9 cellular contexts compared by ENCODE assay signal in genomic region chr5:170503970-170504525, GRCh38. TPM values are rescaled to one million over a fixed set of nuclear protein-coding genes. Genes with fewer than 3 reads are reported as not detected.
DNase-seq lines count a peak whose midpoint lies in the region; ATAC-seq and TF ChIP-seq lines count a peak whose summit lies in the region.
"Had no signal": no experiment of that assay in that cellular context is flagged by ENCODE, and none has a peak within 500 bp of the region (broad histone marks: within the 10 kb centered on the region; RNA-seq: fewer than 3 reads in every experiment).

KCNIP1 (plus strand) TSS chr5:170504020.

- H3K18ac ChIP-seq in mesenchymal stem cell (ENCODE audit: low read depth in 1 of 2, low read length in 2 of 2) = peak within 1 kb of the TSS in 1 of 2 experiments; percentile 49

- H3K23ac ChIP-seq in mesenchymal stem cell (ENCODE audit: low read length in 2 of 2) = peak within 1 kb of the TSS in 1 of 2 experiments; percentile 73

- peaks cover 4 to 5% of the 10 kb centered on the region in 2 donors for H3K27me3 ChIP-seq in right atrium auricular region
- H3K27me3 ChIP-seq in dorsolateral prefrontal cortex = peaks cover 0 to 6% (median 0%) of the 10 kb centered on the region in 45 donors
- H3K27me3 ChIP-seq in mesenchymal stem cell (ENCODE audit: control insufficient read depth in 1 of 2, insufficient read depth in 1 of 2, low read length in 2 of 2) = peaks cover 0 to 88% of the 10 kb centered on the region in 2 experiments
- peaks cover 0 to 11% (median 4%) of the 10 kb centered on the region in 4 donors for H3K27me3 ChIP-seq in upper lobe of left lung

- H2BK5ac ChIP-seq in mesenchymal stem cell (ENCODE audit: low read depth, low read length, poor library complexity, severe bottlenecking) = peak within 1 kb of the TSS; percentile 33

- no peaks in the 10 kb centered on the region for H3K4me1 Mint-ChIP-seq in activated CD4-positive, alpha-beta T cell treated with anti-CD3 and anti-CD28 coated beads for 36 hours

- peaks cover 46% of the 10 kb centered on the region for H3K27me3 Mint-ChIP-seq in activated CD4-positive, alpha-beta T cell treated with anti-CD3 and anti-CD28 coated beads for 36 hours

- peaks cover 3% of the 10 kb centered on the region for H3K79me1 ChIP-seq in mesenchymal stem cell (replicated peaks; ENCODE audit: low read length, poor library complexity, severe bottlenecking)

- intact Hi-C loops in Right ventricle myocardium inferior (cut with DNase I) = no loop called here
- intact Hi-C loops in dorsolateral prefrontal cortex (cut with DNase I) = no loop called here
- intact Hi-C loops in activated CD4-positive, alpha-beta T cell treated with anti-CD3 and anti-CD28 coated beads for 36 hours (cut with DNase I, micrococcal nuclease) = no loop called here

- no peak within 1 kb of the TSS for H3K4ac ChIP-seq in mesenchymal stem cell (ENCODE audit: low read depth in 1 of 2, low read length in 2 of 2)

- H3K9me3 ChIP-seq in right atrium auricular region (no peaks in the 10 kb centered on the region), mesenchymal stem cell (ENCODE audit: control insufficient read depth, low read length) (no peaks in the 10 kb centered on the region), upper lobe of left lung (no peaks in the 10 kb centered on the region)

- no peak within 1 kb of the TSS for H2BK12ac ChIP-seq in mesenchymal stem cell (ENCODE audit: low read length in 2 of 2)

- H3K4me1 ChIP-seq in right atrium auricular region (peaks cover 0 to 8% of the 10 kb centered on the region in 2 donors), mesenchymal stem cell (ENCODE audit: control insufficient read depth, insufficient read depth, low read depth, low read length) (peaks cover 29% of the 10 kb centered on the region), upper lobe of left lung (peaks cover 3 to 9% (median 6%) of the 10 kb centered on the region in 4 donors)

- H4K91ac ChIP-seq in mesenchymal stem cell (ENCODE audit: low read length) = no peak within 1 kb of the TSS

- H3K9me3 Mint-ChIP-seq in activated CD4-positive, alpha-beta T cell treated with anti-CD3 and anti-CD28 coated beads for 36 hours (ENCODE audit: low read depth) = no peaks in the 10 kb centered on the region

- no peaks in the 10 kb centered on the region for H3K36me3 ChIP-seq in right atrium auricular region
- H3K36me3 ChIP-seq in mesenchymal stem cell (ENCODE audit: control insufficient read depth in 1 of 2, insufficient read depth in 2 of 2, low read depth in 1 of 2, low read length in 2 of 2) = peaks cover 0 to 4% of the 10 kb centered on the region in 2 experiments
- H3K36me3 ChIP-seq in upper lobe of left lung = no peaks in the 10 kb centered on the region

- H3K4me2 ChIP-seq in mesenchymal stem cell (ENCODE audit: low read length, poor library complexity, severe bottlenecking) = peak within 1 kb of the TSS; percentile 84

- TF ChIP-seq CTCF in right atrium auricular region (IDR thresholded peaks at IDR 0.05) = no peak
- TF ChIP-seq CTCF in dorsolateral prefrontal cortex (IDR thresholded peaks at IDR 0.05 in 54 of 56, conservative IDR thresholded peaks at IDR 0.05 in 2 of 56; ENCODE audit: low read depth in 1 of 56, partially characterized antibody in 56 of 56) = no peak
- TF ChIP-seq CTCF in upper lobe of left lung (IDR thresholded peaks at IDR 0.05) = no peak

- H3K4me3 ChIP-seq in right atrium auricular region (peak within 1 kb of the TSS in 1 of 2 donors; percentile 45), dorsolateral prefrontal cortex (peak within 1 kb of the TSS; percentile 21 to 70 (median 56)), mesenchymal stem cell (ENCODE audit: insufficient read depth in 1 of 2, low read depth in 1 of 2, low read length in 2 of 2) (peak within 1 kb of the TSS; percentile 13 to 76), upper lobe of left lung (peak within 1 kb of the TSS in 3 of 4 donors; percentile 9 to 39 (median 27))

- H3K14ac ChIP-seq in mesenchymal stem cell (ENCODE audit: low read length in 2 of 2) = peak within 1 kb of the TSS in 1 of 2 experiments; percentile 79

- H4K8ac ChIP-seq in mesenchymal stem cell (ENCODE audit: low read length) = no peak within 1 kb of the TSS

- POLR2A ChIA-PET in activated CD4-positive, alpha-beta T cell treated with anti-CD3 and anti-CD28 coated beads for 36 hours (lab: Charles Lee) = no interaction called here

- H3K4me3 Mint-ChIP-seq in activated CD4-positive, alpha-beta T cell treated with anti-CD3 and anti-CD28 coated beads for 36 hours = no peak within 1 kb of the TSS

- no peak within 1 kb of the TSS for H2BK120ac ChIP-seq in mesenchymal stem cell (ENCODE audit: low read depth, low read length)

- ATAC-seq in Right ventricle myocardium inferior (peak; percentile 56), upper lobe of left lung (ENCODE audit: low FRiP score in 2 of 2) (peak in 1 of 2 donors; percentile 53), GM21786 (IDR thresholded peaks at IDR 0.05; ENCODE audit: unreplicated experiment) (no peak)
- ATAC-seq in activated CD4-positive, alpha-beta T cell treated with anti-CD3 and anti-CD28 coated beads for 36 hours = no peak

- H3K27ac ChIP-seq in right atrium auricular region = no peak within 1 kb of the TSS
- peak within 1 kb of the TSS in 23 of 59 donors; percentile 2 to 73 (median 40) for H3K27ac ChIP-seq in dorsolateral prefrontal cortex
- no peak within 1 kb of the TSS for H3K27ac ChIP-seq in mesenchymal stem cell (ENCODE audit: low read length, poor library complexity, severe bottlenecking)
- no peak within 1 kb of the TSS for H3K27ac ChIP-seq in upper lobe of left lung

- no peak for TF ChIP-seq EP300 in upper lobe of left lung (IDR thresholded peaks at IDR 0.05)

- no peak within 1 kb of the TSS for H3K9ac ChIP-seq in mesenchymal stem cell (ENCODE audit: low read length)

- CTCF ChIA-PET in activated CD4-positive, alpha-beta T cell treated with anti-CD3 and anti-CD28 coated beads for 36 hours (lab: Charles Lee) = no interaction called here

- H3K36me3 Mint-ChIP-seq in activated CD4-positive, alpha-beta T cell treated with anti-CD3 and anti-CD28 coated beads for 36 hours (ENCODE audit: low read depth) = no peaks in the 10 kb centered on the region

- no peak within 1 kb of the TSS for H3K27ac Mint-ChIP-seq in activated CD4-positive, alpha-beta T cell treated with anti-CD3 and anti-CD28 coated beads for 36 hours

- no peak within 1 kb of the TSS for H2AFZ ChIP-seq in mesenchymal stem cell (ENCODE audit: low read depth, low read length)

- TF ChIP-seq POLR2A in upper lobe of left lung (IDR thresholded peaks at IDR 0.05) = no peak

- WGBS in mesenchymal stem cell = 2% methylated on average over 51 of the region's 63 CpGs
- 4 to 23% methylated on average over 4 to 26 of the region's 63 CpGs for WGBS in upper lobe of left lung, 2 donors

- no peak within 1 kb of the TSS for H2BK15ac ChIP-seq in mesenchymal stem cell (ENCODE audit: low read depth, poor library complexity, severe bottlenecking)

- H2AK5ac ChIP-seq in mesenchymal stem cell (ENCODE audit: low read length, severe bottlenecking) = peak within 1 kb of the TSS; percentile 40

- DNase-seq in Right ventricle myocardium inferior (ENCODE audit: missing footprints) (no peak), right atrium auricular region (ENCODE audit: low spot score) (no peak), dorsolateral prefrontal cortex (peak in 9 of 10 donors; percentile 44 to 74 (median 62)), mesenchymal stem cell (peak; percentile 25), upper lobe of left lung (peak in 1 of 2 donors; percentile 86), NCI-H1436 (lab: John Stamatoyannopoulos, UW) (no peak)
- no peak for DNase-seq in activated CD4-positive, alpha-beta T cell treated with anti-CD3 and anti-CD28 coated beads for 36 hours
- DNase-seq: activated CD4-positive, alpha-beta T cell treated with anti-CD3 and anti-CD28 coated beads, Interleukin-2, amount 50 U/mL, for 4 hours had no signal

RNA-seq across cellular contexts. Expression of gene KCNIP1, which starts in this region (rescaled TPM):
- total RNA-seq in Right ventricle myocardium inferior = not detected
- not detected for total RNA-seq in right atrium auricular region
- 10 to 100 TPM in 115 of 120 experiments, 1 to 10 TPM in 5; 7.5 to 29.1 (median 15.5) TPM for total RNA-seq in dorsolateral prefrontal cortex
- not detected for polyA plus RNA-seq in mesenchymal stem cell (2013, experiment 1 of 2)
- polyA plus RNA-seq in mesenchymal stem cell (2013, experiment 2 of 2) = not detected
- total RNA-seq in upper lobe of left lung = 1 to 10 TPM in 5 of 6 donors, not detected in 1; 1.9 to 3.3 (median 2.9) TPM
- total RNA-seq in activated CD4-positive, alpha-beta T cell treated with anti-CD3 and anti-CD28 coated beads for 36 hours = not detected

Comparison
In these comparisons a context has a peak if more than half of its experiments do, and no peak if none do; other contexts are left out.
1. Peak in ATAC-seq in Right ventricle myocardium inferior; RNA of the gene not detected or under 1 TPM.
2. DNase-seq: peak in dorsolateral prefrontal cortex (9 of 10) and mesenchymal stem cell (single experiment); none in Right ventricle myocardium inferior (single experiment), right atrium auricular region (single experiment), activated CD4-positive, alpha-beta T cell treated with anti-CD3 and anti-CD28 coated beads for 36 hours (single experiment) and NCI-H1436 (single experiment).